ENCODE assay signal across 1 cellular context in genomic region chr1:32813941-32814739, GRCh38.
TF ChIP-seq lines count a peak whose summit lies in the region.

No MANE protein-coding gene starts in this region.

TF ChIP-seq in GM12878, 131 proteins besides CTCF, POLR2A, EP300 and RAD21:
- TF ChIP-seq, protein P1, sequence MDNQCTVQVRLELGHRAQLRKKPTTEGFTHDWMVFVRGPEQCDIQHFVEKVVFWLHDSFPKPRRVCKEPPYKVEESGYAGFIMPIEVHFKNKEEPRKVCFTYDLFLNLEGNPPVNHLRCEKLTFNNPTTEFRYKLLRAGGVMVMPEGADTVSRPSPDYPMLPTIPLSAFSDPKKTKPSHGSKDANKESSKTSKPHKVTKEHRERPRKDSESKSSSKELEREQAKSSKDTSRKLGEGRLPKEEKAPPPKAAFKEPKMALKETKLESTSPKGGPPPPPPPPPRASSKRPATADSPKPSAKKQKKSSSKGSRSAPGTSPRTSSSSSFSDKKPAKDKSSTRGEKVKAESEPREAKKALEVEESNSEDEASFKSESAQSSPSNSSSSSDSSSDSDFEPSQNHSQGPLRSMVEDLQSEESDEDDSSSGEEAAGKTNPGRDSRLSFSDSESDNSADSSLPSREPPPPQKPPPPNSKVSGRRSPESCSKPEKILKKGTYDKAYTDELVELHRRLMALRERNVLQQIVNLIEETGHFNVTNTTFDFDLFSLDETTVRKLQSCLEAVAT (IDR thresholded peaks at IDR 0.05), result no peak
- TF ChIP-seq E4F1 (IDR thresholded peaks at IDR 0.05; ENCODE audit: borderline replicate concordance, partially characterized antibody) (no peak), SMAD5 (IDR thresholded peaks at IDR 0.05; ENCODE audit: low read depth) (no peak), MAX (IDR thresholded peaks at IDR 0.05; ENCODE audit: low read depth, low read length) (no peak)
